ENCODE assay signal across 1 cellular context in genomic region chr10:30002438-30003266, GRCh38.
TF ChIP-seq lines count a peak whose summit lies in the region.

No MANE protein-coding gene starts in this region.

TF ChIP-seq in HepG2, 621 proteins besides CTCF, POLR2A, EP300 and RAD21 (continued from another document and continues in another):
- TF ChIP-seq PTBP1 (IDR thresholded peaks at IDR 0.05; ENCODE audit: low read depth, low read length, poor library complexity, severe bottlenecking) (no peak), HES4 (CRISPR knock-in tag; IDR thresholded peaks at IDR 0.05; ENCODE audit: borderline replicate concordance) (no peak), SOX6 (IDR thresholded peaks at IDR 0.05) (no peak), SOX6 (CRISPR knock-in tag; IDR thresholded peaks at IDR 0.05) (0 out of 2 replicates have a peak, but pooled peaks have one; percentile 12), ZNF768 (CRISPR knock-in tag; IDR thresholded peaks at IDR 0.05) (peak; percentile 34; the same call in 1 of the 2 replicates), CHD4 (IDR thresholded peaks at IDR 0.05; ENCODE audit: borderline replicate concordance, low read length) (no peak), ZNF343 (CRISPR knock-in tag; IDR thresholded peaks at IDR 0.05) (no peak), ZMYM3 (CRISPR knock-in tag; IDR thresholded peaks at IDR 0.05) (peak; percentile 58; the same call in 1 of the 2 replicates), DPF2 (CRISPR knock-in tag; IDR thresholded peaks at IDR 0.05; ENCODE audit: borderline replicate concordance, low read depth) (no peak), SMYD3 (CRISPR knock-in tag; IDR thresholded peaks at IDR 0.05) (no peak), SALL1 (CRISPR knock-in tag; IDR thresholded peaks at IDR 0.05) (peak; percentile 21; the same call in 1 of the 2 replicates), KDM4B (CRISPR knock-in tag; IDR thresholded peaks at IDR 0.05) (no peak), ZNF614 (CRISPR knock-in tag; IDR thresholded peaks at IDR 0.05; ENCODE audit: borderline replicate concordance) (no peak), MTF1 (CRISPR knock-in tag; IDR thresholded peaks at IDR 0.05) (no peak), MYNN (CRISPR knock-in tag; IDR thresholded peaks at IDR 0.05; ENCODE audit: low read depth) (no peak), NCOA2 (CRISPR knock-in tag; IDR thresholded peaks at IDR 0.05) (no peak), ZNF263 (CRISPR knock-in tag; IDR thresholded peaks at IDR 0.05) (no peak), HMGXB4 (CRISPR knock-in tag; IDR thresholded peaks at IDR 0.05; ENCODE audit: borderline replicate concordance in 1 of 2, low read depth in 1 of 2) (peak in 1 of 2 experiments; percentile 52; a peak in 1 of 4 replicates), LRRFIP1 (CRISPR knock-in tag; conservative IDR thresholded peaks at IDR 0.05) (no peak), GABPB1 (CRISPR knock-in tag; IDR thresholded peaks at IDR 0.05) (no peak), BRD4 (CRISPR knock-in tag; IDR thresholded peaks at IDR 0.05) (0 out of 2 replicates have a peak, but pooled peaks have one; percentile 10), ZNF792 (CRISPR knock-in tag; IDR thresholded peaks at IDR 0.05) (no peak), ZNF547 (CRISPR knock-in tag; IDR thresholded peaks at IDR 0.05) (no peak), PRPF4 (IDR thresholded peaks at IDR 0.05; ENCODE audit: low read depth, low read length, poor library complexity, severe bottlenecking) (no peak), ZNF687 (CRISPR knock-in tag; IDR thresholded peaks at IDR 0.05) (peak; percentile 17; the same call in 1 of the 2 replicates), NFE2 (CRISPR knock-in tag; IDR thresholded peaks at IDR 0.05) (no peak), XRCC5 (optimal IDR thresholded peaks at IDR 0.05; ENCODE audit: low read length) (peak; percentile 89), PRDM10 (CRISPR knock-in tag; IDR thresholded peaks at IDR 0.05; ENCODE audit: low read depth) (no peak), ZBTB8A (CRISPR knock-in tag; IDR thresholded peaks at IDR 0.05; ENCODE audit: borderline replicate concordance, low read depth) (no peak), AGO2 (optimal IDR thresholded peaks at IDR 0.05; ENCODE audit: low read depth, low read length) (no peak), TBX3 (IDR thresholded peaks at IDR 0.05; ENCODE audit: borderline replicate concordance) (no peak), TFDP2 (CRISPR knock-in tag; IDR thresholded peaks at IDR 0.05) (no peak), ZNF674 (CRISPR knock-in tag; IDR thresholded peaks at IDR 0.05; ENCODE audit: low read depth) (no peak), ZNF30 (CRISPR knock-in tag; IDR thresholded peaks at IDR 0.05) (no peak), ZBTB1 (CRISPR knock-in tag; IDR thresholded peaks at IDR 0.05; ENCODE audit: borderline replicate concordance) (no peak), ARNT2 (CRISPR knock-in tag; IDR thresholded peaks at IDR 0.05; ENCODE audit: low read depth) (no peak), CBFB (CRISPR knock-in tag; IDR thresholded peaks at IDR 0.05) (no peak), NR2F1 (CRISPR knock-in tag; IDR thresholded peaks at IDR 0.05) (peak; percentile 46 to 54; a peak in 1 of 4 replicates), ATF6 (CRISPR knock-in tag; conservative IDR thresholded peaks at IDR 0.05) (no peak), POGZ (CRISPR knock-in tag; IDR thresholded peaks at IDR 0.05) (0 out of 2 replicates have a peak, but pooled peaks have one; percentile 14), ZNF225 (CRISPR knock-in tag; IDR thresholded peaks at IDR 0.05) (no peak), IRF2 (CRISPR knock-in tag; IDR thresholded peaks at IDR 0.05) (no peak), ATM (IDR thresholded peaks at IDR 0.05; ENCODE audit: borderline replicate concordance) (no peak), CEBPG (CRISPR knock-in tag; IDR thresholded peaks at IDR 0.05) (peak; percentile 73), DDIT3 (CRISPR knock-in tag; IDR thresholded peaks at IDR 0.05) (no peak), ZNF331 (CRISPR knock-in tag; IDR thresholded peaks at IDR 0.05) (peak; percentile 50; the same call in 1 of the 2 replicates), ZNF333 (CRISPR knock-in tag; IDR thresholded peaks at IDR 0.05; ENCODE audit: borderline replicate concordance) (no peak), THAP8 (CRISPR knock-in tag; IDR thresholded peaks at IDR 0.05; ENCODE audit: borderline replicate concordance) (no peak), ZNF362 (CRISPR knock-in tag; IDR thresholded peaks at IDR 0.05; ENCODE audit: borderline replicate concordance) (no peak), HNF4G (IDR thresholded peaks at IDR 0.05; ENCODE audit: borderline replicate concordance, low read depth, low read length) (peak; percentile 21; the same call in 1 of the 2 replicates), HNF4G (CRISPR knock-in tag; IDR thresholded peaks at IDR 0.05; ENCODE audit: borderline replicate concordance, low read depth) (no peak), SNAPC2 (CRISPR knock-in tag; IDR thresholded peaks at IDR 0.05) (no peak)
